Comparison of ENCODE assay signal across 9 cellular contexts in the genomic region with DNA sequence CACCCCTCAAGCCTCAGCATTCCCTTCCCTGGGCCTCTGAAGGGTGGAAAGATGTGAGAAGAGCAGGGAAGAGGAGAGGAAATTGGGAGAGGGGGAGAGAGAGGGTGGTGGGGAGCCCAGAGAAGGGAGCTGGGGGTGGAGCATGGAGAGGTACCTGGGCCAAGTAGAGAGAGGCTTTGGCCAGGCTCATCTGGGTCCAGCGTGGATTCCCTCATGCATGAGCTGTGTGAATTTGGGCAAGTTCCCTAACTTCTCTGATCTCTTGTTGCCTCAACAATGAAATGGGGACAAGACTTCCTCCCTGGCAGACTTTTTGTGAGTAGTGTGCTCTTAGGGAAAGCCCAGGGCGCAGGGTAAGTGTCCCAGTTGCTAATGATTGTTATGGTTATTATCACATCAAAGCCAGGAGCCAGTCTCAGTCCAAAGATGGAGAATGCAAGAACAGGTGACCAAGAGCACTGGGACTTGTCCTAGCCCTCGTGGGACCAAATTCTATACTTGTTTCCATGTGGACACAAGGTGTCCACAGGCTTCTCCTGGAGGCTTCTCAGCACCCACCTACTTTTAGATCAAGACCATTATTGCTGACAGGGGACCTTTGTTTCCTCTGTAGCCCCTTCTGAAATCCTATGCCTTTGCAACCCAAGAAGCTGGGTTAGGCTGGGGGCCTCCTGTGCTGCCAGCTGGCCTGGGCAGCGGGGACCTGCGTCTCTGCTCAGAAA. TPM values are rescaled to one million over a fixed set of nuclear protein-coding genes. Genes with fewer than 3 reads are reported as not detected.
DNase-seq lines count a peak whose midpoint lies in the region; ATAC-seq, FAIRE-seq and TF ChIP-seq lines count a peak whose summit lies in the region.
"Had no signal": no experiment of that assay in that cellular context is flagged by ENCODE, and none has a peak within 500 bp of the region (broad histone marks: within the 10 kb centered on the region; RNA-seq: fewer than 3 reads in every experiment).

No MANE protein-coding gene starts in this region.

- no peaks in the 10 kb centered on the region for H3K27me3 Mint-ChIP-seq in CD14-positive monocyte (ENCODE audit: low read depth in 3 of 3)

- peak overlapping the region; percentile 57 to 68 for H3K4me3 Mint-ChIP-seq in CD14-positive monocyte

- no peak for TF ChIP-seq CTCF in CD14-positive monocyte (IDR thresholded peaks at IDR 0.05)
- no peak for TF ChIP-seq CTCF in RWPE1 (conservative IDR thresholded peaks at IDR 0.05; ENCODE audit: low read depth)
- no peak for TF ChIP-seq CTCF in pancreas (IDR thresholded peaks at IDR 0.05)
- no peak for TF ChIP-seq CTCF in GM20000 (IDR thresholded peaks at IDR 0.05; ENCODE audit: extremely low read depth, missing control alignments)

- FAIRE-seq in pancreas (lab: Jason Lieb, UNC) = no peak
- FAIRE-seq in GM12892 (lab: Jason Lieb, UNC) = no peak

- H3K36me3 Mint-ChIP-seq in CD14-positive monocyte = peaks cover 43 to 52% of the 10 kb centered on the region in 2 donors

- DNase-seq in CD14-positive monocyte (ENCODE audit: low spot score) = peak; percentile 47
- DNase-seq in RWPE1 (ENCODE audit: low spot score) = no peak
- peak in 1 of 6 donors; percentile 51 for DNase-seq in pancreas
- no peak for DNase-seq in GM12892 (ENCODE audit: insufficient read length)
- DNase-seq in GM20000 (ENCODE audit: low spot score) = no peak
- DNase-seq in NCI-H82 (lab: John Stamatoyannopoulos, UW) = no peak
- DNase-seq: erythroblast had no signal

- WGBS in esophagus, 2 donors = 22 to 23% methylated on average over 5 of the region's 5 CpGs
- 22 to 23% methylated on average over 5 of the region's 5 CpGs for WGBS in pancreas, 2 donors

- no peak for TF ChIP-seq POLR2A in GM12892 (IDR thresholded peaks at IDR 0.05; ENCODE audit: low read depth, low read length)

- H3K4me3 ChIP-seq in esophagus (ENCODE audit: low read depth in 1 of 2, low read length in 2 of 2) (no peak overlapping the region), pancreas (no peak overlapping the region)

- intact Hi-C loops in CD14-positive monocyte (cut with micrococcal nuclease) = no loop called here
- intact Hi-C loops in pancreas (cut with DNase I) = no loop called here

- H3K27ac ChIP-seq in RWPE1 = peak overlapping the region; percentile 100
- H3K27ac ChIP-seq in esophagus (ENCODE audit: low read depth in 2 of 2, low read length in 1 of 2) = peak overlapping the region; percentile 84 to 97
- peak overlapping the region; percentile 85 to 95 (median 94) for H3K27ac ChIP-seq in pancreas

- H3K27me3 ChIP-seq in esophagus (ENCODE audit: control insufficient read depth in 1 of 2, insufficient read depth in 2 of 2, low read length in 2 of 2) (no peaks in the 10 kb centered on the region), pancreas (no peaks in the 10 kb centered on the region)

- CTCF ChIA-PET in RWPE1 (lab: Yijun Ruan, JAX) = interaction anchor here (0.7 kb wide), 1 partner anchor 128 kb away, joined by 3 read pairs; no protein-coding TSS in a partner anchor

- H3K4me1 Mint-ChIP-seq in CD14-positive monocyte = peaks cover 85% of the 10 kb centered on the region

- no peaks in the 10 kb centered on the region for H3K36me3 ChIP-seq in esophagus (ENCODE audit: control insufficient read depth in 2 of 2, insufficient read depth in 2 of 2, low read length in 1 of 2)
- H3K36me3 ChIP-seq in pancreas = no peaks in the 10 kb centered on the region

- ATAC-seq in pancreas = peak; percentile 2 to 16 (median 4)
- no peak for ATAC-seq in HG03196 (IDR thresholded peaks at IDR 0.05; ENCODE audit: unreplicated experiment)

- peak overlapping the region; percentile 94 to 96 (median 95) for H3K27ac Mint-ChIP-seq in CD14-positive monocyte

- H3K4me1 ChIP-seq in esophagus (ENCODE audit: control insufficient read depth in 2 of 2, insufficient read depth in 2 of 2, low read length in 1 of 2) (peaks cover 15 to 43% of the 10 kb centered on the region in 2 donors), pancreas (peaks cover 34 to 43% (median 40%) of the 10 kb centered on the region in 3 donors)

- H3K9me3 ChIP-seq in esophagus (ENCODE audit: control insufficient read depth in 2 of 2, insufficient read depth in 1 of 2, low read depth in 1 of 2, low read length in 1 of 2) (no peaks in the 10 kb centered on the region), pancreas (no peaks in the 10 kb centered on the region)

- POLR2A ChIA-PET in RWPE1 (lab: Yijun Ruan, JAX; ENCODE audit: low non-redundant PET) = interaction anchor here (0.6 kb wide), 2 partner anchors 13 to 55 kb away, joined by 3 to 5 read pairs; no protein-coding TSS in a partner anchor

- peaks cover 0 to 2% (median 0%) of the 10 kb centered on the region in 7 donors for H3K9me3 Mint-ChIP-seq in CD14-positive monocyte

RNA-seq across cellular contexts. Expression of gene IL6R, which starts 13.9 kb away (rescaled TPM):
- polyA plus RNA-seq in CD14-positive monocyte (10 to 100 TPM; 56.4 to 81.7 TPM), esophagus (1 to 10 TPM; 2.7 to 3.4 TPM), pancreas (10 to 100 TPM in 1 of 2 donors, 1 to 10 TPM in 1; 4.3 to 10.3 TPM)
- 10 to 100 TPM in 2 of 6 donors, 1 to 10 TPM in 4; 2.2 to 12.9 (median 7.1) TPM for total RNA-seq in pancreas
- 7.4 TPM for polyA plus RNA-seq in GM12892 (2012; ENCODE audit: missing spikeins)

Comparison
In these comparisons a context has a peak if more than half of its experiments do, and no peak if none do; other contexts are left out.
1. RNA of gene IL6R, which starts 13.9 kb away (polyA plus RNA-seq): 56.4 to 81.7 TPM in CD14-positive monocyte; 4.3 to 10.3 TPM in pancreas and 2.7 to 3.4 TPM in esophagus; every median in the first group is over 4 times any median in the second.
2. Peak in every context shown above with its lines, with median percentiles within 50 percentile points of each other: H3K27ac ChIP-seq.